Comparison of ENCODE assay signal across 8 cellular contexts in genomic region chr1:15409400-15410222, GRCh38. TPM values are rescaled to one million over a fixed set of nuclear protein-coding genes. Genes with fewer than 3 reads are reported as not detected.
A peak's percentile ranks its signal among the peaks of the same experiment; 100 is the strongest.
DNase-seq lines count a peak whose midpoint lies in the region; ATAC-seq and TF ChIP-seq lines count a peak whose summit lies in the region.

A gene with protein sequence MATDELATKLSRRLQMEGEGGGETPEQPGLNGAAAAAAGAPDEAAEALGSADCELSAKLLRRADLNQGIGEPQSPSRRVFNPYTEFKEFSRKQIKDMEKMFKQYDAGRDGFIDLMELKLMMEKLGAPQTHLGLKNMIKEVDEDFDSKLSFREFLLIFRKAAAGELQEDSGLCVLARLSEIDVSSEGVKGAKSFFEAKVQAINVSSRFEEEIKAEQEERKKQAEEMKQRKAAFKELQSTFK (plus strand): TSS chr1:15409888. CDS start chr1:15409972, 84 bp downstream.

- H3K4me3 Mint-ChIP-seq in neural crest cell = peak within 1 kb of the TSS; percentile 92

- TF ChIP-seq CTCF in KMS-11 (conservative IDR thresholded peaks at IDR 0.05; ENCODE audit: low read depth, low read length) (no peak), neural crest cell (conservative IDR thresholded peaks at IDR 0.05) (no peak), stomach (IDR thresholded peaks at IDR 0.05) (no peak)

- DNase-seq in DMS114 treated with DMSO at 0.1 percent for 48 hours (lab: John Stamatoyannopoulos, UW; ENCODE audit: unreplicated experiment) = peak; percentile 49
- DNase-seq in activated effector memory CD4-positive, alpha-beta T cell treated with Interleukin-2 at 50 U/mL for 16 hours = peak; percentile 76
- peak; percentile 64 for DNase-seq in fibroblast of the conjunctiva (ENCODE audit: low read depth)
- peak; percentile 62 for DNase-seq in neural crest cell (ENCODE audit: low read depth, low spot score)
- peak; percentile 89 for DNase-seq in stomach

- H3K4me2 ChIP-seq in KMS-11 = peak within 1 kb of the TSS; percentile 84

- H2AFZ ChIP-seq in KMS-11 (ENCODE audit: low read depth) = peak within 1 kb of the TSS; percentile 79

- H3K9me3 ChIP-seq in stomach = no peaks in the 10 kb centered on the region

- peaks cover 13% of the 10 kb centered on the region for H3K27me3 Mint-ChIP-seq in neural crest cell (ENCODE audit: low read depth)

- ATAC-seq in GM21576 (IDR thresholded peaks at IDR 0.05; ENCODE audit: unreplicated experiment) = peak; percentile 65

- TF ChIP-seq POLR2A in Raji (IDR thresholded peaks at IDR 0.05; ENCODE audit: insufficient read depth, low read depth, low read length) = peak; percentile 91
- TF ChIP-seq POLR2A in stomach (IDR thresholded peaks at IDR 0.05) = no peak

- no peaks in the 10 kb centered on the region for H3K9me3 Mint-ChIP-seq in neural crest cell

- H3K4me3 ChIP-seq in KMS-11 (IDR thresholded peaks at IDR 0.05; ENCODE audit: insufficient read depth, low read depth, low read length) (peak within 1 kb of the TSS; percentile 63), stomach (peak within 1 kb of the TSS; percentile 65 to 88 (median 85))

- peaks cover 5% of the 10 kb centered on the region for H3K4me1 ChIP-seq in KMS-11 (ENCODE audit: low read depth, poor library complexity, severe bottlenecking)
- H3K4me1 ChIP-seq in stomach = peaks cover 46 to 62% (median 53%) of the 10 kb centered on the region in 4 donors

- 0 to 1% (median 1%) methylated on average over 20 to 99 of the region's 99 CpGs for WGBS in stomach, 5 donors

- no peaks in the 10 kb centered on the region; the same call in 1 of the 2 replicates for H3K79me2 ChIP-seq in KMS-11 (ENCODE audit: insufficient read depth, low read depth)

- H3K36me3 ChIP-seq in KMS-11 (ENCODE audit: insufficient read depth) (no peaks in the 10 kb centered on the region), stomach (peaks cover 0 to 10% (median 9%) of the 10 kb centered on the region in 4 donors)

- H3K4me1 Mint-ChIP-seq in neural crest cell = peaks cover 21% of the 10 kb centered on the region

- peak within 1 kb of the TSS; percentile 81 for H3K9ac ChIP-seq in KMS-11

- peaks cover 9% of the 10 kb centered on the region; the same call in 1 of the 2 replicates for H3K27me3 ChIP-seq in KMS-11 (ENCODE audit: insufficient read depth, low read depth)
- no peaks in the 10 kb centered on the region for H3K27me3 ChIP-seq in stomach

- H3K27ac ChIP-seq in KMS-11 (peak within 1 kb of the TSS; percentile 26; the same call in 1 of the 2 replicates), stomach (peak within 1 kb of the TSS; percentile 83 to 95 (median 93))

- intact Hi-C loops in stomach (cut with DNase I; ENCODE audit: low total_unique reads) = no loop called here

- no peak for TF ChIP-seq EP300 in stomach (IDR thresholded peaks at IDR 0.05)

- H3K27ac Mint-ChIP-seq in neural crest cell (ENCODE audit: unreplicated experiment) = peak within 1 kb of the TSS; percentile 94

- no peaks in the 10 kb centered on the region for H4K20me1 ChIP-seq in KMS-11 (ENCODE audit: insufficient read depth)

- no peaks in the 10 kb centered on the region for H3K36me3 Mint-ChIP-seq in neural crest cell (ENCODE audit: low read depth)

RNA-seq across cellular contexts. Expression of the gene that starts here (rescaled TPM):
- total RNA-seq in neural crest cell (22.4 and 23.0 TPM in 2 replicates), stomach (100 to 1,000 TPM in 2 of 5 donors, 10 to 100 TPM in 3; 36.2 to 191 (median 67.0) TPM)
- 100 to 1,000 TPM in 2 of 3 donors, 10 to 100 TPM in 1; 64.5 to 169 (median 101) TPM for polyA plus RNA-seq in stomach

Comparison
In these comparisons a context has a peak if more than half of its experiments do, and no peak if none do; other contexts are left out.
1. Peak in every context shown above with its lines: DNase-seq, ATAC-seq, H3K4me3 ChIP-seq and H3K27ac ChIP-seq.